Comparison of ENCODE assay signal across 8 cellular contexts in genomic region chr10:129857242-129857960, GRCh38.
"Had no signal": no experiment of that assay in that cellular context is flagged by ENCODE, and none has a peak within 500 bp of the region (broad histone marks: within the 10 kb centered on the region; RNA-seq: fewer than 3 reads in every experiment).

No MANE protein-coding gene starts in this region.

- H3K4me3 Mint-ChIP-seq: HFFc6 had no signal

- ATAC-seq: HCT116 had no signal

- H3K4me1 ChIP-seq: HAP-1 had no signal

- H3K27ac Mint-ChIP-seq: HFFc6 had no signal

- H3K27ac ChIP-seq: GM23248 had no signal

- H3K9me3 ChIP-seq: HAP-1 had no signal

- H3K4me3 ChIP-seq: GM23248, HAP-1 had no signal

- H3K9ac ChIP-seq: GM23248 had no signal

- H2AFZ ChIP-seq: GM23248 had no signal

- H3K4me1 Mint-ChIP-seq: IgD-negative memory B cell had no signal

- DNase-seq: GM23248, GOT3, H7, HFFc6, KBM-7 had no signal
